In the genomic region with DNA sequence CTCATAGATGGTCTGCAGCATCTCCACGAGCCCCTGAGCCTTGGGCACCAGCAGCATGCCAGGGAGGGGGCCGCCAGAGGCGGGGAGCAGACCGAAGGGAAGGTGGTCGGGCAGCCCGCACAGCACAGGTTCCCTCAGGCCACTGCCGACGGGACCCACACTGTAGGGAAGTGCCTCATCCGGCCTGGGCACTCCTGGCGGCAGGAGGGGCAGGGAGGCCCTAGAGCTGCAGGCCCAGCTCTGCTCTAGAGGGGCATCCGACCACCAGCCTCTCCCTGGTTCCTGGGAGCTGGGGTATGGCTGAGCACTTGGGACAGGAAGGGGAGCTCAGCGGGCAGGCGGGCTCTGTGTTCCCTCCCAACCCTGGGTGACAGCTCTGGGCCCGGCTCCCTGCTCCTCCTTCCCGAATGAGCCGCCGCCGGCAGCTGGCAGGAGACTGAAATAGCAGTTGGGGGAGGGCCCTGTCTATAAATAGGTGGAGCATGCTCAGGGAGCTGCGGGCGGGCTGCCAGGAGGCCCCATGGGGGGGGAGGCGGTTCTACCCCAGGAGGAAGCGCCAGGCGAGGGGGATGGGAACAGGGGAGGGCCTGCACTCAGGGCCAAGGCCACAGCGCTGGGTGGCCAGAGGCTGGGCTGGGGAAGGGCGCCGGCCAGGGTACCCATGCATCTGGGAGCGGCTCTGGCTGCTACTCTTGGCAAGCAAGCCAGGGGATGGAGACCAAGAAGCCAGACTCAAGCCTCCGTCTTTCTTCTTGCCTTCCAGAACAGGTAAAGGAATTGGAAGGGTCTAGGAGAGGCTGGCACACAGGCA, we compare ENCODE assay signal across 8 cellular contexts. TPM values are rescaled to one million over a fixed set of nuclear protein-coding genes. Genes with fewer than 3 reads are reported as not detected.
DNase-seq lines count a peak whose midpoint lies in the region; ATAC-seq, FAIRE-seq and TF ChIP-seq lines count a peak whose summit lies in the region.

No MANE protein-coding gene starts in this region.

- peak overlapping the region; percentile 98 for H3K4me2 ChIP-seq in GM12878 (ENCODE audit: control insufficient read depth, insufficient read depth)

- H3K4me1 ChIP-seq in GM12878 (ENCODE audit: control insufficient read depth, insufficient read depth, low read length), result peaks cover 18% of the 10 kb centered on the region
- peaks cover 0 to 85% (median 80%) of the 10 kb centered on the region in 4 donors for H3K4me1 ChIP-seq in sigmoid colon

- no TSS peak for BruUV-seq in GM12878 (replicated peaks; lab: Mats Ljungman, UMichigan)

- H3K36me3 ChIP-seq in GM12878 (ENCODE audit: control insufficient read depth in 2 of 2, insufficient read depth in 2 of 2, low read length in 1 of 2), result peaks cover 0 to under 1% of the 10 kb centered on the region in 2 experiments; a peak in 2 of 4 replicates
- peaks cover 0 to 21% (median 5%) of the 10 kb centered on the region in 4 donors for H3K36me3 ChIP-seq in sigmoid colon

- RAD21 ChIA-PET in GM12878 (lab: Charles Lee; ENCODE audit: unreplicated experiment), result interaction anchor here (0.7 to 2.3 kb wide), 10 partner anchors 10 to 363 kb away, joined by 3 to 16 read pairs (median 3); a partner anchor contains a TSS

- POLR2A ChIA-PET in GM12878 (lab: Charles Lee), result interaction anchor here (0.6 to 4.0 kb wide), 10 partner anchors 11 to 393 kb away, joined by 3 to 34 read pairs (median 4); a partner anchor contains a TSS

- peak overlapping the region; percentile 82 for H3K27ac ChIP-seq in GM12878 (ENCODE audit: control insufficient read depth, insufficient read depth)
- H3K27ac ChIP-seq in sigmoid colon, result peak overlapping the region; percentile 91 to 95 (median 94)

- DNase-seq in CD1c-positive myeloid dendritic cell (ENCODE audit: extremely low spot score) (peak; percentile 85), NCI-H1417 (lab: John Stamatoyannopoulos, UW) (peak; percentile 93 to 97 (median 94)), SW480 (ENCODE audit: low spot score) (peak; percentile 77), GM12878 (ENCODE audit: low read depth, low spot score) (peak; percentile 52), hypothalamus (lab: John Stamatoyannopoulos, UW) (peak; percentile 87 to 99 (median 97)), sigmoid colon (peak; percentile 100)

- CTCF ChIA-PET in GM12878 (lab: Yijun Ruan, JAX), result interaction anchor here (0.6 to 5.1 kb wide), 12 partner anchors 11 to 249 kb away, joined by 3 to 40 read pairs (median 4); a partner anchor contains a TSS

- peak; percentile 67 for TF ChIP-seq POLR2A in GM12878 (IDR thresholded peaks at IDR 0.05; ENCODE audit: low read depth, low read length)
- no peak for TF ChIP-seq POLR2A in sigmoid colon (IDR thresholded peaks at IDR 0.05)

- in situ Hi-C loops in GM12878 (cut with MboI), result loop anchor here (25.0 kb wide), 1 partner anchor 899 kb away; a partner anchor contains a TSS

- H3K9ac ChIP-seq in GM12878 (ENCODE audit: control insufficient read depth, insufficient read depth, low read length), result peak overlapping the region; percentile 64

- TF ChIP-seq CTCF in GM12878 (IDR thresholded peaks at IDR 0.05 in 2 of 3, conservative IDR thresholded peaks at IDR 0.05 in 1 of 3; ENCODE audit: control insufficient read depth in 2 of 3, extremely low read depth in 1 of 3, insufficient read depth in 1 of 3, low read depth in 3 of 3, low read length in 3 of 3) (peak in 1 of 3 experiments; percentile 9; a peak in 1 of 6 replicates), sigmoid colon (IDR thresholded peaks at IDR 0.05) (no peak)

- no peaks in the 10 kb centered on the region for H3K9me3 ChIP-seq in GM12878 (replicated peaks; ENCODE audit: control insufficient read depth, insufficient read depth, low read length)
- no peaks in the 10 kb centered on the region for H3K9me3 ChIP-seq in sigmoid colon

- TF ChIP-seq EP300 in GM12878 (IDR thresholded peaks at IDR 0.05; ENCODE audit: borderline replicate concordance in 1 of 2, control insufficient read depth in 1 of 2, low read depth in 2 of 2, low read length in 2 of 2) (0 out of 4 replicates have a peak, but pooled peaks of 1 of the 2 experiments have one; percentile 20), sigmoid colon (IDR thresholded peaks at IDR 0.05) (peak in 2 of 4 donors; percentile 79 to 96)

- H2AFZ ChIP-seq in GM12878 (ENCODE audit: control insufficient read depth, low read depth, low read length), result peak overlapping the region; percentile 59

- peak; percentile 78 for FAIRE-seq in GM12878 (lab: Jason Lieb, UNC)

- H3K27me3 ChIP-seq in GM12878 (replicated peaks in 1 of 2; ENCODE audit: control insufficient read depth in 2 of 2, insufficient read depth in 2 of 2, low read length in 1 of 2), result no peaks in the 10 kb centered on the region
- no peaks in the 10 kb centered on the region for H3K27me3 ChIP-seq in sigmoid colon

- TF ChIP-seq RAD21 in GM12878 (IDR thresholded peaks at IDR 0.05; ENCODE audit: insufficient read depth, low read depth, low read length), result no peak

- ATAC-seq in GM21723 (IDR thresholded peaks at IDR 0.05; ENCODE audit: unreplicated experiment) (peak; percentile 62), GM12878 (peak; percentile 84), HG03139 (IDR thresholded peaks at IDR 0.05; ENCODE audit: unreplicated experiment) (no peak)

- H3K79me2 ChIP-seq in GM12878 (ENCODE audit: control insufficient read depth, insufficient read depth, low read length), result peaks cover 47% of the 10 kb centered on the region

- H4K20me1 ChIP-seq in GM12878 (ENCODE audit: control insufficient read depth, insufficient read depth), result no peaks in the 10 kb centered on the region

- intact Hi-C loops in GM12878 (cut with micrococcal nuclease; ENCODE audit: unreplicated experiment) (loop anchor here (5.0 kb wide), 1 partner anchor 39 kb away; a partner anchor contains a TSS), sigmoid colon (cut with DNase I) (no loop called here)

- SMC1A ChIA-PET in GM12878 (lab: Charles Lee; ENCODE audit: uncharacterized antibody, unreplicated experiment), result interaction anchor here (1.1 to 2.9 kb wide), 4 partner anchors 12 to 164 kb away, joined by 4 to 9 read pairs (median 6); a partner anchor contains a TSS

- WGBS in GM12878 (ENCODE audit: insufficient coverage, insufficient replicate concordance, low lambda C conversion rate, missing lambda C conversion rate), result 13% methylated on average over 26 of the region's 28 CpGs
- WGBS in sigmoid colon, 2 donors, result 7 to 8% methylated on average over 28 of the region's 28 CpGs

- peak overlapping the region; percentile 84 for H3K4me3 ChIP-seq in GM12878
- peak overlapping the region in 3 of 4 donors; percentile 34 to 42 (median 40) for H3K4me3 ChIP-seq in sigmoid colon

RNA-seq across cellular contexts. Expression of a gene that starts 12.4 kb away (rescaled TPM):
- 47.3 and 62.5 TPM in 2 replicates for total RNA-seq in GM12878 (2013; cell fraction: nucleolus; rRNA removed)
- total RNA-seq in GM12878 (2014; rRNA removed) (47.1 and 58.0 TPM in 2 replicates), GM12878 (2014; rRNA removed; fragmentation: Illumina TruSeq; extraction: Trizol) (17.7 and 19.7 TPM in 2 replicates), GM12878 (2021) (45.1 and 49.4 TPM in 2 replicates), sigmoid colon (10 to 100 TPM; 58.2 to 87.5 (median 69.4) TPM)
- 11.4 TPM for polyA plus RNA-seq in GM12878 (2011; ENCODE audit: low read depth)
- polyA plus RNA-seq in GM12878 (2011; rRNA removed) (12.4 and 24.7 TPM in 2 replicates), GM12878 (2014; fragmentation: Illumina TruSeq; extraction: Trizol) (6.6 and 19.2 TPM in 2 replicates), GM12878 (2014; fragmentation: Nextera tagmentation; extraction: Ambion mirVana) (1 to 10 TPM; 1.1 to 2.0 TPM), GM12878 (2014; rRNA removed) (38.9 and 39.3 TPM in 2 replicates), GM12878 (2016; fragmentation: Nextera tagmentation; extraction: Ambion mirVana) (10 to 100 TPM; 30.0 to 34.8 TPM), sigmoid colon (10 to 100 TPM; 15.3 to 21.8 (median 16.8) TPM)
- polyA plus RNA-seq in GM12878 (2011; cell fraction: cytosol; rRNA removed), result 36.5 and 41.2 TPM in 2 replicates
- polyA plus RNA-seq in GM12878 (2011; cell fraction: nucleus; rRNA removed), result 58.9 and 69.3 TPM in 2 replicates
- polyA plus RNA-seq in GM12878 (2012), result 24.2 and 26.0 TPM in 2 replicates
- polyA minus RNA-seq in GM12878 (2011; rRNA and poly(A)+ RNA removed), result 52.7 and 88.1 TPM in 2 replicates
- polyA minus RNA-seq in GM12878 (2011; cell fraction: cytosol; rRNA and poly(A)+ RNA removed), result 29.1 and 31.3 TPM in 2 replicates
- 30.7 and 56.7 TPM in 2 replicates for polyA minus RNA-seq in GM12878 (2011; cell fraction: nucleus; rRNA and poly(A)+ RNA removed)

RNA-seq across cellular contexts. Expression of a gene that starts 30.7 kb away (rescaled TPM):
- total RNA-seq in GM12878 (2013; cell fraction: nucleolus; rRNA removed), result 14.8 and 15.0 TPM in 2 replicates
- total RNA-seq in GM12878 (2014; rRNA removed) (9.2 and 12.4 TPM in 2 replicates), GM12878 (2014; rRNA removed; fragmentation: Illumina TruSeq; extraction: Trizol) (6.4 and 7.0 TPM in 2 replicates), GM12878 (2021) (12.3 and 14.4 TPM in 2 replicates), sigmoid colon (1 to 10 TPM in 1 of 4 donors, under 1 TPM in 3; 0.36 to 3.3 (median 0.52) TPM)
- polyA plus RNA-seq in GM12878 (2011; ENCODE audit: low read depth), result 6.5 TPM
- polyA plus RNA-seq in GM12878 (2011; rRNA removed) (5.9 and 9.9 TPM in 2 replicates), GM12878 (2014; fragmentation: Illumina TruSeq; extraction: Trizol) (9.4 and 9.9 TPM in 2 replicates), GM12878 (2014; fragmentation: Nextera tagmentation; extraction: Ambion mirVana) (1 to 10 TPM; 4.0 to 4.7 TPM), GM12878 (2014; rRNA removed) (10.0 and 10.1 TPM in 2 replicates), GM12878 (2016; fragmentation: Nextera tagmentation; extraction: Ambion mirVana) (10 to 100 TPM; 17.6 to 20.4 TPM), sigmoid colon (1 to 10 TPM in 1 of 3 donors, under 1 TPM in 1, not detected in 1; 0.69 to 3.1 TPM)
- polyA plus RNA-seq in GM12878 (2011; cell fraction: cytosol; rRNA removed), result 16.5 and 17.3 TPM in 2 replicates
- 23.6 and 24.4 TPM in 2 replicates for polyA plus RNA-seq in GM12878 (2011; cell fraction: nucleus; rRNA removed)
- 7.1 and 8.6 TPM in 2 replicates for polyA plus RNA-seq in GM12878 (2012)
- polyA minus RNA-seq in GM12878 (2011; rRNA and poly(A)+ RNA removed), result 14.3 and 25.7 TPM in 2 replicates
- polyA minus RNA-seq in GM12878 (2011; cell fraction: cytosol; rRNA and poly(A)+ RNA removed), result 7.2 and 9.0 TPM in 2 replicates
- 6.3 and 12.2 TPM in 2 replicates for polyA minus RNA-seq in GM12878 (2011; cell fraction: nucleus; rRNA and poly(A)+ RNA removed)

RNA-seq across cellular contexts. Expression of a gene that starts 40.5 kb away (rescaled TPM):
- 30.8 and 38.5 TPM in 2 replicates for total RNA-seq in GM12878 (2013; cell fraction: nucleolus; rRNA removed)
- total RNA-seq in GM12878 (2014; rRNA removed) (35.8 and 36.8 TPM in 2 replicates), GM12878 (2014; rRNA removed; fragmentation: Illumina TruSeq; extraction: Trizol) (19.8 and 20.8 TPM in 2 replicates), GM12878 (2021) (49.9 and 51.8 TPM in 2 replicates), sigmoid colon (10 to 100 TPM; 22.2 to 29.8 (median 25.9) TPM)
- 16.4 TPM for polyA plus RNA-seq in GM12878 (2011; ENCODE audit: low read depth)
- polyA plus RNA-seq in GM12878 (2011; rRNA removed) (13.3 and 24.5 TPM in 2 replicates), GM12878 (2014; fragmentation: Illumina TruSeq; extraction: Trizol) (20.7 and 49.2 TPM in 2 replicates), GM12878 (2014; fragmentation: Nextera tagmentation; extraction: Ambion mirVana) (10 to 100 TPM; 13.0 to 18.2 TPM), GM12878 (2014; rRNA removed) (69.1 and 71.7 TPM in 2 replicates), GM12878 (2016; fragmentation: Nextera tagmentation; extraction: Ambion mirVana) (10 to 100 TPM; 81.6 to 93.7 TPM), sigmoid colon (10 to 100 TPM in 1 of 3 donors, 1 to 10 TPM in 2; 8.4 to 45.5 (median 9.7) TPM)
- polyA plus RNA-seq in GM12878 (2011; cell fraction: cytosol; rRNA removed), result 48.6 and 72.9 TPM in 2 replicates
- 22.6 and 24.8 TPM in 2 replicates for polyA plus RNA-seq in GM12878 (2011; cell fraction: nucleus; rRNA removed)
- polyA plus RNA-seq in GM12878 (2012), result 35.0 and 49.7 TPM in 2 replicates
- 29.5 and 57.0 TPM in 2 replicates for polyA minus RNA-seq in GM12878 (2011; rRNA and poly(A)+ RNA removed)
- polyA minus RNA-seq in GM12878 (2011; cell fraction: cytosol; rRNA and poly(A)+ RNA removed), result 11.4 and 16.8 TPM in 2 replicates
- polyA minus RNA-seq in GM12878 (2011; cell fraction: nucleus; rRNA and poly(A)+ RNA removed), result 18.3 and 33.5 TPM in 2 replicates

RNA-seq across cellular contexts. Expression of a gene that starts 44.6 kb away (rescaled TPM):
- 15.5 and 19.4 TPM in 2 replicates for total RNA-seq in GM12878 (2013; cell fraction: nucleolus; rRNA removed)
- total RNA-seq in GM12878 (2014; rRNA removed) (56.3 and 60.9 TPM in 2 replicates), GM12878 (2014; rRNA removed; fragmentation: Illumina TruSeq; extraction: Trizol) (61.4 and 66.1 TPM in 2 replicates), GM12878 (2021) (74.0 and 75.6 TPM in 2 replicates), sigmoid colon (10 to 100 TPM; 33.8 to 46.9 (median 40.1) TPM)
- 30.4 TPM for polyA plus RNA-seq in GM12878 (2011; ENCODE audit: low read depth)
- polyA plus RNA-seq in GM12878 (2011; rRNA removed) (63.5 and 66.5 TPM in 2 replicates), GM12878 (2014; fragmentation: Illumina TruSeq; extraction: Trizol) (87.8 and 94.6 TPM in 2 replicates), GM12878 (2014; fragmentation: Nextera tagmentation; extraction: Ambion mirVana) (100 to 1,000 TPM in 1 of 2 experiments, 10 to 100 TPM in 1; 51.1 to 206 TPM), GM12878 (2014; rRNA removed) (50.6 and 57.3 TPM in 2 replicates), GM12878 (2016; fragmentation: Nextera tagmentation; extraction: Ambion mirVana) (100 to 1,000 TPM; 131 to 132 TPM), sigmoid colon (10 to 100 TPM; 28.8 to 41.6 (median 37.9) TPM)
- 56.2 and 57.3 TPM in 2 replicates for polyA plus RNA-seq in GM12878 (2011; cell fraction: cytosol; rRNA removed)
- polyA plus RNA-seq in GM12878 (2011; cell fraction: nucleus; rRNA removed), result 21.2 and 23.1 TPM in 2 replicates
- 36.7 and 44.6 TPM in 2 replicates for polyA plus RNA-seq in GM12878 (2012)
- 75.6 and 90.0 TPM in 2 replicates for polyA minus RNA-seq in GM12878 (2011; rRNA and poly(A)+ RNA removed)
- 29.1 and 33.5 TPM in 2 replicates for polyA minus RNA-seq in GM12878 (2011; cell fraction: cytosol; rRNA and poly(A)+ RNA removed)
- 9.8 and 16.6 TPM in 2 replicates for polyA minus RNA-seq in GM12878 (2011; cell fraction: nucleus; rRNA and poly(A)+ RNA removed)

RNA-seq across cellular contexts. Expression of a gene that starts 59.5 kb away (rescaled TPM):
- total RNA-seq in GM12878 (2013; cell fraction: nucleolus; rRNA removed), result not detected in 2 replicates
- not detected in 2 replicates for total RNA-seq in GM12878 (2014; rRNA removed)
- total RNA-seq in GM12878 (2014; rRNA removed; fragmentation: Illumina TruSeq; extraction: Trizol), result not detected in 2 replicates
- total RNA-seq in GM12878 (2021), result 0.19 and 0.23 TPM in 2 replicates
- 0.56 TPM for polyA plus RNA-seq in GM12878 (2011; ENCODE audit: low read depth)
- not detected in 2 replicates for polyA plus RNA-seq in GM12878 (2011; rRNA removed)
- 0.06 TPM in 1 of 2 replicates, not detected in the other for polyA plus RNA-seq in GM12878 (2011; cell fraction: cytosol; rRNA removed)
- polyA plus RNA-seq in GM12878 (2011; cell fraction: nucleus; rRNA removed), result 0.25 and 0.41 TPM in 2 replicates
- 0.90 and 1.5 TPM in 2 replicates for polyA plus RNA-seq in GM12878 (2012)
- not detected in 2 replicates for polyA plus RNA-seq in GM12878 (2014; fragmentation: Illumina TruSeq; extraction: Trizol)
- polyA plus RNA-seq in GM12878 (2014; fragmentation: Nextera tagmentation; extraction: Ambion mirVana), result under 1 TPM in 1 of 2 experiments, not detected in 1; 0.07 TPM
- polyA plus RNA-seq in GM12878 (2014; rRNA removed), result 0.11 and 1.1 TPM in 2 replicates
- polyA plus RNA-seq in GM12878 (2016; fragmentation: Nextera tagmentation; extraction: Ambion mirVana), result under 1 TPM; 0.44 to 0.56 TPM
- not detected in 2 replicates for polyA minus RNA-seq in GM12878 (2011; rRNA and poly(A)+ RNA removed)
- not detected in 2 replicates for polyA minus RNA-seq in GM12878 (2011; cell fraction: cytosol; rRNA and poly(A)+ RNA removed)
- 0.29 TPM in 1 of 2 replicates, not detected in the other for polyA minus RNA-seq in GM12878 (2011; cell fraction: nucleus; rRNA and poly(A)+ RNA removed)
- total RNA-seq in sigmoid colon, result 1 to 10 TPM in 3 of 4 donors, under 1 TPM in 1; 0.82 to 4.2 (median 1.6) TPM
- under 1 TPM in 1 of 3 donors, not detected in 2; 0.19 TPM for polyA plus RNA-seq in sigmoid colon
